In genomic region chr19:38949580-38950367, GRCh38 we compare ENCODE assay signal across 8 cellular contexts. TPM values are rescaled to one million over a fixed set of nuclear protein-coding genes. Genes with fewer than 3 reads are reported as not detected.
DNase-seq lines count a peak whose midpoint lies in the region; ATAC-seq, FAIRE-seq and TF ChIP-seq lines count a peak whose summit lies in the region.

No MANE protein-coding gene starts in this region.

- peak overlapping the region; percentile 50 for H3K4me3 Mint-ChIP-seq in activated CD8-positive, alpha-beta T cell treated with anti-CD3 and anti-CD28 coated beads for 36 hours

- no peaks in the 10 kb centered on the region for H3K9me3 Mint-ChIP-seq in activated CD8-positive, alpha-beta T cell treated with anti-CD3 and anti-CD28 coated beads for 36 hours

- CTCF ChIA-PET in activated CD8-positive, alpha-beta T cell treated with anti-CD3 and anti-CD28 coated beads for 36 hours (lab: Charles Lee) = interaction anchor here (1.0 kb wide), 1 partner anchor 19 kb away, joined by 3 read pairs; the partner anchor contains the start of genes MRPS12 and SARS2
- CTCF ChIA-PET in HepG2 (lab: Yijun Ruan, JAX; ENCODE audit: low intra/inter-chr PET ratio, low total read pairs) = no interaction called here

- peak; percentile 36 for DNase-seq in DMS 273 treated with DMSO at 0.1 percent for 48 hours (lab: John Stamatoyannopoulos, UW)
- peak; percentile 90 for DNase-seq in NCI-H146 treated with DMSO at 0.1 percent for 48 hours (lab: John Stamatoyannopoulos, UW; ENCODE audit: unreplicated experiment)
- DNase-seq in activated CD8-positive, alpha-beta T cell treated with anti-CD3 and anti-CD28 coated beads for 36 hours = peak; percentile 93
- peak; percentile 98 for DNase-seq in ecto neural progenitor cell (ENCODE audit: low spot score)
- no peak for DNase-seq in HepG2 (ENCODE audit: low spot score)
- peak; percentile 83 to 91 for DNase-seq in stimulated activated CD4-positive, alpha-beta T cell treated with anti-CD3 and anti-CD28 coated beads, Interleukin-2, amount 100 ng/mL, for 24 hours

- no peaks in the 10 kb centered on the region for H3K79me2 ChIP-seq in HepG2 (ENCODE audit: insufficient read depth, low read length)

- peak; percentile 95 for ATAC-seq in activated CD8-positive, alpha-beta T cell treated with anti-CD3 and anti-CD28 coated beads for 36 hours
- no peak for ATAC-seq in HepG2
- no peak for ATAC-seq in GM18517 (IDR thresholded peaks at IDR 0.05; ENCODE audit: unreplicated experiment)
- ATAC-seq in HG03442 (IDR thresholded peaks at IDR 0.05; ENCODE audit: unreplicated experiment) = no peak

- H4K20me1 ChIP-seq in HepG2 (ENCODE audit: insufficient read depth, low read length) = peaks cover 8% of the 10 kb centered on the region; the same call in 1 of the 2 replicates

- H3K4me2 ChIP-seq in HepG2 (ENCODE audit: low read depth, low read length) = no peak overlapping the region

- BruUV-seq in HepG2 (replicated peaks; lab: Mats Ljungman, UMichigan) = no TSS peak

- no peak for TF ChIP-seq CTCF in activated CD8-positive, alpha-beta T cell treated with anti-CD3 and anti-CD28 coated beads for 36 hours (IDR thresholded peaks at IDR 0.05)
- TF ChIP-seq CTCF in HepG2 (CRISPR knock-in tag; IDR thresholded peaks at IDR 0.05) = no peak

- H3K27me3 ChIP-seq in HepG2 (ENCODE audit: control insufficient read depth in 1 of 2, insufficient read depth in 2 of 2, low read length in 2 of 2) = no peaks in the 10 kb centered on the region

- no peak overlapping the region for H3K4me3 ChIP-seq in HepG2 (replicated peaks in 1 of 3; ENCODE audit: insufficient read depth in 1 of 3, low read depth in 2 of 3, low read length in 3 of 3)

- H3K9me3 ChIP-seq in HepG2 (ENCODE audit: low read length) = no peaks in the 10 kb centered on the region

- in situ Hi-C loops in HepG2 (cut with HindIII; ENCODE audit: extremely low pct_ligation_motif_present, low pct_unique_long_range_greater_than_20kb) = no loop called here

- peaks cover 23% of the 10 kb centered on the region for H3K4me1 ChIP-seq in HepG2 (ENCODE audit: insufficient read depth, low read length)

- no peak overlapping the region for H3K9ac ChIP-seq in HepG2 (ENCODE audit: insufficient read depth, low read depth, low read length)

- H3K36me3 ChIP-seq in HepG2 (replicated peaks in 1 of 2; ENCODE audit: control insufficient read depth in 1 of 2, insufficient read depth in 2 of 2, low read length in 2 of 2) = peaks cover 11 to 28% of the 10 kb centered on the region in 2 experiments

- peaks cover 25% of the 10 kb centered on the region for H3K27me3 Mint-ChIP-seq in activated CD8-positive, alpha-beta T cell treated with anti-CD3 and anti-CD28 coated beads for 36 hours

- peaks cover 11% of the 10 kb centered on the region for H3K4me1 Mint-ChIP-seq in activated CD8-positive, alpha-beta T cell treated with anti-CD3 and anti-CD28 coated beads for 36 hours (ENCODE audit: low read depth)

- no peak for TF ChIP-seq EP300 in HepG2 (IDR thresholded peaks at IDR 0.05; ENCODE audit: low read depth in 2 of 2, low read length in 2 of 2)
- TF ChIP-seq EP300 in HepG2 (CRISPR knock-in tag; IDR thresholded peaks at IDR 0.05; ENCODE audit: borderline replicate concordance) = no peak

- no peak overlapping the region for H3K27ac Mint-ChIP-seq in activated CD8-positive, alpha-beta T cell treated with anti-CD3 and anti-CD28 coated beads for 36 hours

- TF ChIP-seq POLR2A in HepG2 (IDR thresholded peaks at IDR 0.05; ENCODE audit: insufficient read depth in 1 of 2, low read depth in 2 of 2, low read length in 2 of 2) = peak in 1 of 2 experiments; percentile 47; a peak in 2 of 4 replicates

- POLR2A ChIA-PET in activated CD8-positive, alpha-beta T cell treated with anti-CD3 and anti-CD28 coated beads for 36 hours (lab: Charles Lee) = no interaction called here
- POLR2A ChIA-PET in HepG2 (lab: Yijun Ruan, JAX) = no interaction called here

- intact Hi-C loops in activated CD8-positive, alpha-beta T cell treated with anti-CD3 and anti-CD28 coated beads for 36 hours (cut with micrococcal nuclease) = no loop called here
- intact Hi-C loops in HepG2 (cut with micrococcal nuclease; ENCODE audit: unreplicated experiment) = no loop called here

- no peak overlapping the region for H2AFZ ChIP-seq in HepG2 (ENCODE audit: low read length)

- H3K36me3 Mint-ChIP-seq in activated CD8-positive, alpha-beta T cell treated with anti-CD3 and anti-CD28 coated beads for 36 hours (ENCODE audit: low read depth) = no peaks in the 10 kb centered on the region

- FAIRE-seq in HepG2 (lab: Jason Lieb, UNC) = no peak

- WGBS in HepG2 (ENCODE audit: low lambda C conversion rate) = 98% methylated on average over 57 of the region's 72 CpGs

- H3K27ac ChIP-seq in HepG2 (ENCODE audit: extremely low read length, insufficient read depth, low read length) = no peak overlapping the region

- no peak for TF ChIP-seq RAD21 in HepG2 (CRISPR knock-in tag; IDR thresholded peaks at IDR 0.05)

RNA-seq across cellular contexts. Expression of gene MRPS12, which starts 19.0 kb away (rescaled TPM):
- 10 to 100 TPM; 80.1 to 81.2 TPM for total RNA-seq in activated CD8-positive, alpha-beta T cell treated with anti-CD3 and anti-CD28 coated beads for 36 hours
- 54.8 and 75.1 TPM in 2 replicates for total RNA-seq in HepG2 (2016; rRNA removed; fragmentation: Illumina TruSeq; extraction: Trizol)
- total RNA-seq in HepG2 (2016; cell fraction: cytosol; rRNA removed; fragmentation: Illumina TruSeq; extraction: Trizol; ENCODE audit: low read depth) = 23.3 and 27.3 TPM in 2 replicates
- total RNA-seq in HepG2 (2016; cell fraction: insoluble cytoplasmic fraction; rRNA removed; fragmentation: Illumina TruSeq; extraction: Trizol) = 53.5 and 80.4 TPM in 2 replicates
- 39.3 and 49.4 TPM in 2 replicates for total RNA-seq in HepG2 (2016; cell fraction: membrane; rRNA removed; fragmentation: Illumina TruSeq; extraction: Trizol)
- 20.5 and 23.1 TPM in 2 replicates for total RNA-seq in HepG2 (2016; cell fraction: nucleus; rRNA removed; fragmentation: Illumina TruSeq; extraction: Trizol)
- polyA plus RNA-seq in HepG2 (2011; rRNA removed) = 27.5 and 39.4 TPM in 2 replicates
- polyA plus RNA-seq in HepG2 (2011; cell fraction: cytosol; rRNA removed) = 33.2 and 61.8 TPM in 2 replicates
- polyA plus RNA-seq in HepG2 (2011; cell fraction: nucleus; rRNA removed) = 30.3 and 31.5 TPM in 2 replicates
- polyA plus RNA-seq in HepG2 (2012) = 21.4 and 33.9 TPM in 2 replicates
- 25.8 and 31.9 TPM in 2 replicates for polyA plus RNA-seq in HepG2 (2016; cell fraction: cytosol; fragmentation: Illumina TruSeq; extraction: Trizol; ENCODE audit: low read depth)
- 83.6 and 90.1 TPM in 2 replicates for polyA plus RNA-seq in HepG2 (2016; cell fraction: insoluble cytoplasmic fraction; fragmentation: Illumina TruSeq; extraction: Trizol; ENCODE audit: low read depth)
- 40.3 and 46.6 TPM in 2 replicates for polyA plus RNA-seq in HepG2 (2016; cell fraction: membrane; fragmentation: Illumina TruSeq; extraction: Trizol; ENCODE audit: low read depth)
- polyA plus RNA-seq in HepG2 (2016; cell fraction: nucleus; fragmentation: Illumina TruSeq; extraction: Trizol; ENCODE audit: insufficient read depth, low read depth) = 39.6 and 43.0 TPM in 2 replicates
- 30.4 and 47.1 TPM in 2 replicates for polyA minus RNA-seq in HepG2 (2011; rRNA and poly(A)+ RNA removed; ENCODE audit: low replicate concordance)
- polyA minus RNA-seq in HepG2 (2011; cell fraction: cytosol; rRNA and poly(A)+ RNA removed) = 11.2 and 16.5 TPM in 2 replicates
- polyA minus RNA-seq in HepG2 (2011; cell fraction: nucleus; rRNA and poly(A)+ RNA removed) = 6.3 and 8.4 TPM in 2 replicates

RNA-seq across cellular contexts. Expression of gene SARS2, which starts 19.2 kb away (rescaled TPM):
- total RNA-seq in activated CD8-positive, alpha-beta T cell treated with anti-CD3 and anti-CD28 coated beads for 36 hours = 10 to 100 TPM; 43.4 to 48.6 TPM
- total RNA-seq in HepG2 (2016; rRNA removed; fragmentation: Illumina TruSeq; extraction: Trizol) = 30.1 and 48.6 TPM in 2 replicates
- total RNA-seq in HepG2 (2016; cell fraction: cytosol; rRNA removed; fragmentation: Illumina TruSeq; extraction: Trizol; ENCODE audit: low read depth) = 17.3 and 23.4 TPM in 2 replicates
- total RNA-seq in HepG2 (2016; cell fraction: insoluble cytoplasmic fraction; rRNA removed; fragmentation: Illumina TruSeq; extraction: Trizol) = 25.7 and 50.3 TPM in 2 replicates
- 19.8 TPM in 2 replicates for total RNA-seq in HepG2 (2016; cell fraction: membrane; rRNA removed; fragmentation: Illumina TruSeq; extraction: Trizol)
- 43.2 and 49.1 TPM in 2 replicates for total RNA-seq in HepG2 (2016; cell fraction: nucleus; rRNA removed; fragmentation: Illumina TruSeq; extraction: Trizol)
- polyA plus RNA-seq in HepG2 (2011; rRNA removed) = 40.0 and 41.5 TPM in 2 replicates
- 14.5 and 33.6 TPM in 2 replicates for polyA plus RNA-seq in HepG2 (2011; cell fraction: cytosol; rRNA removed)
- 222 and 300 TPM in 2 replicates for polyA plus RNA-seq in HepG2 (2011; cell fraction: nucleus; rRNA removed)
- polyA plus RNA-seq in HepG2 (2012) = 22.4 and 26.7 TPM in 2 replicates
- polyA plus RNA-seq in HepG2 (2016; cell fraction: cytosol; fragmentation: Illumina TruSeq; extraction: Trizol; ENCODE audit: low read depth) = 11.3 and 13.5 TPM in 2 replicates
- 26.8 and 33.0 TPM in 2 replicates for polyA plus RNA-seq in HepG2 (2016; cell fraction: insoluble cytoplasmic fraction; fragmentation: Illumina TruSeq; extraction: Trizol; ENCODE audit: low read depth)
- polyA plus RNA-seq in HepG2 (2016; cell fraction: membrane; fragmentation: Illumina TruSeq; extraction: Trizol; ENCODE audit: low read depth) = 16.0 and 17.2 TPM in 2 replicates
- 104 and 118 TPM in 2 replicates for polyA plus RNA-seq in HepG2 (2016; cell fraction: nucleus; fragmentation: Illumina TruSeq; extraction: Trizol; ENCODE audit: insufficient read depth, low read depth)
- 42.2 and 59.1 TPM in 2 replicates for polyA minus RNA-seq in HepG2 (2011; rRNA and poly(A)+ RNA removed; ENCODE audit: low replicate concordance)
- 14.7 and 27.3 TPM in 2 replicates for polyA minus RNA-seq in HepG2 (2011; cell fraction: cytosol; rRNA and poly(A)+ RNA removed)
- 31.5 and 33.4 TPM in 2 replicates for polyA minus RNA-seq in HepG2 (2011; cell fraction: nucleus; rRNA and poly(A)+ RNA removed)

RNA-seq across cellular contexts. Expression of gene FBXO17, which starts 25.8 kb away (rescaled TPM):
- not detected for total RNA-seq in activated CD8-positive, alpha-beta T cell treated with anti-CD3 and anti-CD28 coated beads for 36 hours
- total RNA-seq in HepG2 (2016; rRNA removed; fragmentation: Illumina TruSeq; extraction: Trizol) = 17.9 and 22.1 TPM in 2 replicates
- total RNA-seq in HepG2 (2016; cell fraction: cytosol; rRNA removed; fragmentation: Illumina TruSeq; extraction: Trizol; ENCODE audit: low read depth) = 14.6 and 15.1 TPM in 2 replicates
- total RNA-seq in HepG2 (2016; cell fraction: insoluble cytoplasmic fraction; rRNA removed; fragmentation: Illumina TruSeq; extraction: Trizol) = 17.1 and 20.8 TPM in 2 replicates
- 19.2 and 21.9 TPM in 2 replicates for total RNA-seq in HepG2 (2016; cell fraction: membrane; rRNA removed; fragmentation: Illumina TruSeq; extraction: Trizol)
- total RNA-seq in HepG2 (2016; cell fraction: nucleus; rRNA removed; fragmentation: Illumina TruSeq; extraction: Trizol) = 11.9 and 15.2 TPM in 2 replicates
- 58.7 and 64.8 TPM in 2 replicates for polyA plus RNA-seq in HepG2 (2011; rRNA removed)
- polyA plus RNA-seq in HepG2 (2011; cell fraction: cytosol; rRNA removed) = 31.8 and 40.9 TPM in 2 replicates
- polyA plus RNA-seq in HepG2 (2011; cell fraction: nucleus; rRNA removed) = 155 and 176 TPM in 2 replicates
- polyA plus RNA-seq in HepG2 (2012) = 52.3 and 56.5 TPM in 2 replicates
- 5.2 and 6.0 TPM in 2 replicates for polyA plus RNA-seq in HepG2 (2016; cell fraction: cytosol; fragmentation: Illumina TruSeq; extraction: Trizol; ENCODE audit: low read depth)
- 20.8 and 23.0 TPM in 2 replicates for polyA plus RNA-seq in HepG2 (2016; cell fraction: insoluble cytoplasmic fraction; fragmentation: Illumina TruSeq; extraction: Trizol; ENCODE audit: low read depth)
- polyA plus RNA-seq in HepG2 (2016; cell fraction: membrane; fragmentation: Illumina TruSeq; extraction: Trizol; ENCODE audit: low read depth) = 11.3 and 11.6 TPM in 2 replicates
- polyA plus RNA-seq in HepG2 (2016; cell fraction: nucleus; fragmentation: Illumina TruSeq; extraction: Trizol; ENCODE audit: insufficient read depth, low read depth) = 61.3 and 68.3 TPM in 2 replicates
- 2.5 and 39.3 TPM in 2 replicates for polyA minus RNA-seq in HepG2 (2011; rRNA and poly(A)+ RNA removed; ENCODE audit: low replicate concordance)
- polyA minus RNA-seq in HepG2 (2011; cell fraction: cytosol; rRNA and poly(A)+ RNA removed) = 13.8 and 18.9 TPM in 2 replicates
- polyA minus RNA-seq in HepG2 (2011; cell fraction: nucleus; rRNA and poly(A)+ RNA removed) = 47.0 and 48.8 TPM in 2 replicates

RNA-seq across cellular contexts. Expression of gene CCER2, which starts 37.8 kb away (rescaled TPM):
- under 1 TPM; 0.56 to 0.69 TPM for total RNA-seq in activated CD8-positive, alpha-beta T cell treated with anti-CD3 and anti-CD28 coated beads for 36 hours
- total RNA-seq in HepG2 (2016; rRNA removed; fragmentation: Illumina TruSeq; extraction: Trizol) = not detected in 2 replicates
- not detected in 2 replicates for total RNA-seq in HepG2 (2016; cell fraction: cytosol; rRNA removed; fragmentation: Illumina TruSeq; extraction: Trizol; ENCODE audit: low read depth)
- not detected in 2 replicates for total RNA-seq in HepG2 (2016; cell fraction: insoluble cytoplasmic fraction; rRNA removed; fragmentation: Illumina TruSeq; extraction: Trizol)
- 0.17 TPM in 1 of 2 replicates, not detected in the other for total RNA-seq in HepG2 (2016; cell fraction: membrane; rRNA removed; fragmentation: Illumina TruSeq; extraction: Trizol)
- total RNA-seq in HepG2 (2016; cell fraction: nucleus; rRNA removed; fragmentation: Illumina TruSeq; extraction: Trizol) = not detected in 2 replicates
- 0.08 and 0.24 TPM in 2 replicates for polyA plus RNA-seq in HepG2 (2011; rRNA removed)
- 0.09 TPM in 1 of 2 replicates, not detected in the other for polyA plus RNA-seq in HepG2 (2011; cell fraction: cytosol; rRNA removed)
- polyA plus RNA-seq in HepG2 (2011; cell fraction: nucleus; rRNA removed) = 1.6 and 2.0 TPM in 2 replicates
- 0.15 and 0.33 TPM in 2 replicates for polyA plus RNA-seq in HepG2 (2012)
- polyA plus RNA-seq in HepG2 (2016; cell fraction: cytosol; fragmentation: Illumina TruSeq; extraction: Trizol; ENCODE audit: low read depth) = not detected in 2 replicates
- not detected in 2 replicates for polyA plus RNA-seq in HepG2 (2016; cell fraction: insoluble cytoplasmic fraction; fragmentation: Illumina TruSeq; extraction: Trizol; ENCODE audit: low read depth)
- not detected in 2 replicates for polyA plus RNA-seq in HepG2 (2016; cell fraction: membrane; fragmentation: Illumina TruSeq; extraction: Trizol; ENCODE audit: low read depth)
- 0.48 and 0.77 TPM in 2 replicates for polyA plus RNA-seq in HepG2 (2016; cell fraction: nucleus; fragmentation: Illumina TruSeq; extraction: Trizol; ENCODE audit: insufficient read depth, low read depth)
- 0.26 and 0.52 TPM in 2 replicates for polyA minus RNA-seq in HepG2 (2011; rRNA and poly(A)+ RNA removed; ENCODE audit: low replicate concordance)
- polyA minus RNA-seq in HepG2 (2011; cell fraction: cytosol; rRNA and poly(A)+ RNA removed) = not detected in 2 replicates
- not detected in 2 replicates for polyA minus RNA-seq in HepG2 (2011; cell fraction: nucleus; rRNA and poly(A)+ RNA removed)

RNA-seq across cellular contexts. Expression of gene NFKBIB, which starts 50.0 kb away (rescaled TPM):
- total RNA-seq in activated CD8-positive, alpha-beta T cell treated with anti-CD3 and anti-CD28 coated beads for 36 hours = 10 to 100 TPM; 56.5 to 57.9 TPM
- 13.8 and 14.9 TPM in 2 replicates for total RNA-seq in HepG2 (2016; rRNA removed; fragmentation: Illumina TruSeq; extraction: Trizol)
- 3.8 and 4.6 TPM in 2 replicates for total RNA-seq in HepG2 (2016; cell fraction: cytosol; rRNA removed; fragmentation: Illumina TruSeq; extraction: Trizol; ENCODE audit: low read depth)
- total RNA-seq in HepG2 (2016; cell fraction: insoluble cytoplasmic fraction; rRNA removed; fragmentation: Illumina TruSeq; extraction: Trizol) = 14.4 and 14.7 TPM in 2 replicates
- total RNA-seq in HepG2 (2016; cell fraction: membrane; rRNA removed; fragmentation: Illumina TruSeq; extraction: Trizol) = 8.1 and 8.2 TPM in 2 replicates
- 6.0 and 6.9 TPM in 2 replicates for total RNA-seq in HepG2 (2016; cell fraction: nucleus; rRNA removed; fragmentation: Illumina TruSeq; extraction: Trizol)
- polyA plus RNA-seq in HepG2 (2011; rRNA removed) = 8.6 and 11.5 TPM in 2 replicates
- polyA plus RNA-seq in HepG2 (2011; cell fraction: cytosol; rRNA removed) = 9.7 and 14.5 TPM in 2 replicates
- polyA plus RNA-seq in HepG2 (2011; cell fraction: nucleus; rRNA removed) = 8.5 and 9.1 TPM in 2 replicates
- 7.8 and 10.7 TPM in 2 replicates for polyA plus RNA-seq in HepG2 (2012)
- polyA plus RNA-seq in HepG2 (2016; cell fraction: cytosol; fragmentation: Illumina TruSeq; extraction: Trizol; ENCODE audit: low read depth) = 6.7 and 8.7 TPM in 2 replicates
- polyA plus RNA-seq in HepG2 (2016; cell fraction: insoluble cytoplasmic fraction; fragmentation: Illumina TruSeq; extraction: Trizol; ENCODE audit: low read depth) = 19.6 and 21.5 TPM in 2 replicates
- polyA plus RNA-seq in HepG2 (2016; cell fraction: membrane; fragmentation: Illumina TruSeq; extraction: Trizol; ENCODE audit: low read depth) = 9.9 and 11.1 TPM in 2 replicates
- 13.5 and 16.3 TPM in 2 replicates for polyA plus RNA-seq in HepG2 (2016; cell fraction: nucleus; fragmentation: Illumina TruSeq; extraction: Trizol; ENCODE audit: insufficient read depth, low read depth)
- 5.6 and 6.0 TPM in 2 replicates for polyA minus RNA-seq in HepG2 (2011; rRNA and poly(A)+ RNA removed; ENCODE audit: low replicate concordance)
- polyA minus RNA-seq in HepG2 (2011; cell fraction: cytosol; rRNA and poly(A)+ RNA removed) = 2.2 and 6.5 TPM in 2 replicates
- polyA minus RNA-seq in HepG2 (2011; cell fraction: nucleus; rRNA and poly(A)+ RNA removed) = 1.2 and 1.9 TPM in 2 replicates

Comparison
In these comparisons a context has a peak if more than half of its experiments do, and no peak if none do; other contexts are left out.
1. RNA of gene FBXO17, which starts 25.8 kb away (total RNA-seq): 11.9 to 22.1 TPM in HepG2; not detected in activated CD8-positive, alpha-beta T cell treated with anti-CD3 and anti-CD28 coated beads for 36 hours; every median in the first group is over 10 times any median in the second.